1 cellular context compared by ENCODE assay signal in the genomic region with DNA sequence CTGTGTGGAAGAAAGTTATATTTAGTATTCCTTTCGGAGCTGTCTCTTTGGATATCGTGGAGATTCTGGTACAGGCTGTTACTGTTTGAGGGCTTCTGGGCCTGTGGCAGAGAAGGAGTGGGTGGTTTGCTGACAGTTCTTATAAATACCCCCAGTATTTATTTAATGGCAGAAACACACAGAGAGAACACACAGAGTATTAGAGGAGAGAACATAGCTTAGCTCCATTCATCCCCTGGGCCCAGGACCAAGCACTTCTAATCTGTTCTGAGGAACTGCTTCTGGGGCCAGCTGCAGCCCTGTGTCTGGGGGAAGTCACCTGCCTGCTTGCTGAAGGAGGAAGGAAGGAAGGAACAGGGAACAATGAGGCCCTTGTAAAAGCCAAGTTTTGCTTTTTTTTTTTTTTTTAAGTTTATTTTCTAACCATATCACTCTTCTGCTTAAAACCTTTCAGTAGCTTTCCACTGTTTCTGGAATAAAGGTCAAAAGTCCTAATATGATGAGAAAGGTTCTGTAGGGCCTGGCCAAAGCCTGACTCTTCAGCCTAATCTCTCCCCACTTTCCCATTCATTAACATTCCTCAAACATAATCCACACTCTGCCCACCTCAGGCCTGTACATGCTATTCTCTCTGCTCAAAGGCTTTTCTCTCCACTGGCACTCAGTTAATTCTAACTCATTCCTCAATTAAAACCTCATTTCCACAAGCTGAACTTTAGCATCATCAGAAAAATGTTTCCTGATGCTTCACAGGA.
TF ChIP-seq lines count a peak whose summit lies in the region.

No MANE protein-coding gene starts in this region.

TF ChIP-seq in endothelial cell of umbilical vein, 7 proteins besides CTCF, POLR2A, EP300 and RAD21:
- TF ChIP-seq FOS (IDR thresholded peaks at IDR 0.05; ENCODE audit: borderline replicate concordance, insufficient read depth, low read length) (no peak), POLR2AphosphoS5 (IDR thresholded peaks at IDR 0.05; ENCODE audit: insufficient read depth, low read depth, low read length) (no peak), JUN (IDR thresholded peaks at IDR 0.05; ENCODE audit: borderline replicate concordance, insufficient read depth, insufficient read length, low read depth) (no peak), GATA2 (IDR thresholded peaks at IDR 0.05; ENCODE audit: insufficient read depth, insufficient read length, low read depth, low read length) (no peak)
- TF ChIP-seq, protein P1, sequence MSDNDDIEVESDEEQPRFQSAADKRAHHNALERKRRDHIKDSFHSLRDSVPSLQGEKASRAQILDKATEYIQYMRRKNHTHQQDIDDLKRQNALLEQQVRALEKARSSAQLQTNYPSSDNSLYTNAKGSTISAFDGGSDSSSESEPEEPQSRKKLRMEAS (IDR thresholded peaks at IDR 0.05; ENCODE audit: insufficient read depth, insufficient read length) = no peak
